Comparison of ENCODE assay signal across 8 cellular contexts in the genomic region with DNA sequence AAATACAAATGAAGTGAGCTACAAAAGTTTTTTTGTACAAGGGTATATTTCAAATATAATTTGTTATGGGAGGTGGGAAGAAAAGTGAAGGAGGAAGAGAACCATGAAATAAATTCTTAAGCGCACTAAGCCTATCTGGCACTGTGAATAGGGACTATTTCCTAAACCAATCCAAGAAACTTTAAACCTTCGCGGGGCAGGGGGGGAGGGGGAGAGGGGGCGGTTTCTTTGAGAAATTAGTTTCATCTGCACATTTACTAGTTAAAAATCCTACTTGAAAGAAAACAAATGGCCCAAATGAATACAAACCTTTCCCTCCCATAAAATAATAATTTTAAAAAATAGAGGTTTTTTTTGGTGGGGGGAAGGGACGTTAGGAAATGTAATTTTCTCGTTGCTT. TPM values are rescaled to one million over a fixed set of nuclear protein-coding genes. Genes with fewer than 3 reads are reported as not detected.
A peak's percentile ranks its signal among the peaks of the same experiment; 100 is the strongest.
DNase-seq lines count a peak whose midpoint lies in the region; ATAC-seq and TF ChIP-seq lines count a peak whose summit lies in the region.

No MANE protein-coding gene starts in this region.

- no peaks in the 10 kb centered on the region for H3K9me3 Mint-ChIP-seq in activated CD4-positive, alpha-beta T cell treated with anti-CD3 and anti-CD28 coated beads, Interleukin-2, amount 10 ng/mL, durations not matched to agents 24 days and 14 days

- H3K4me1 Mint-ChIP-seq in activated CD4-positive, alpha-beta T cell treated with anti-CD3 and anti-CD28 coated beads, Interleukin-2, amount 10 ng/mL, durations not matched to agents 24 days and 14 days = peaks cover 19% of the 10 kb centered on the region

- peak overlapping the region; percentile 92 for H3K27ac Mint-ChIP-seq in activated CD4-positive, alpha-beta T cell treated with anti-CD3 and anti-CD28 coated beads, Interleukin-2, amount 10 ng/mL, durations not matched to agents 24 days and 14 days

- peaks cover 0 to 15% of the 10 kb centered on the region in 2 donors for H3K4me1 ChIP-seq in right atrium auricular region
- H3K4me1 ChIP-seq in skeletal muscle tissue (ENCODE audit: control insufficient read depth in 3 of 3, insufficient read depth in 3 of 3, low read length in 3 of 3) = peaks cover 0 to 6% (median 0%) of the 10 kb centered on the region in 3 donors

- H3K9ac ChIP-seq in skeletal muscle tissue (ENCODE audit: low read depth in 1 of 3, low read length in 3 of 3) = peak overlapping the region; percentile 76 to 87 (median 82)

- ATAC-seq in GM18907 (IDR thresholded peaks at IDR 0.05; ENCODE audit: unreplicated experiment) = no peak

- H3K36me3 Mint-ChIP-seq in activated CD4-positive, alpha-beta T cell treated with anti-CD3 and anti-CD28 coated beads, Interleukin-2, amount 10 ng/mL, durations not matched to agents 24 days and 14 days (ENCODE audit: low read depth) = peaks cover 17% of the 10 kb centered on the region

- H3K4me3 Mint-ChIP-seq in activated CD4-positive, alpha-beta T cell treated with anti-CD3 and anti-CD28 coated beads, Interleukin-2, amount 10 ng/mL, durations not matched to agents 24 days and 14 days = peak overlapping the region; percentile 90

- H3K27me3 ChIP-seq in right atrium auricular region = no peaks in the 10 kb centered on the region
- no peaks in the 10 kb centered on the region for H3K27me3 ChIP-seq in skeletal muscle tissue (ENCODE audit: control insufficient read depth in 3 of 3, insufficient read depth in 3 of 3, low read length in 3 of 3)

- intact Hi-C loops in activated CD4-positive, alpha-beta T cell treated with anti-CD3 and anti-CD28 coated beads, Interleukin-2, amount 10 ng/mL, durations not matched to agents 24 days and 14 days (cut with micrococcal nuclease) = loop anchor here (2.0 to 5.0 kb wide), 4 partner anchors 68 to 226 kb away; a partner anchor contains a TSS

- DNase-seq in activated CD4-positive, alpha-beta T cell treated with anti-CD3 and anti-CD28 coated beads, Interleukin-2, amount 10 ng/mL, durations not matched to agents 24 days and 14 days = no peak
- no peak for DNase-seq in activated CD4-positive, alpha-beta T cell treated with anti-CD3 and anti-CD28 coated beads, Interleukin-2, amount 50 U/mL, for 48 hours
- no peak for DNase-seq in right atrium auricular region (ENCODE audit: low spot score)
- DNase-seq in stimulated activated CD4-positive, alpha-beta T cell treated with anti-CD3 and anti-CD28 coated beads, Interleukin-4, amount 100 ng/mL, for 24 hours = no peak
- DNase-seq in stimulated activated CD4-positive, alpha-beta T cell treated with anti-CD3 and anti-CD28 coated beads, Interleukin-1b, Interleukin-23, amount 100 ng/mL, for 48 hours = no peak

- peaks cover 11% of the 10 kb centered on the region for H3K27me3 Mint-ChIP-seq in activated CD4-positive, alpha-beta T cell treated with anti-CD3 and anti-CD28 coated beads, Interleukin-2, amount 10 ng/mL, durations not matched to agents 24 days and 14 days

- peak overlapping the region; percentile 66 for H3K27ac ChIP-seq in VCaP
- peak overlapping the region; percentile 59 to 61 for H3K27ac ChIP-seq in right atrium auricular region
- peak overlapping the region; percentile 68 for H3K27ac ChIP-seq in skeletal muscle tissue (ENCODE audit: low read depth, low read length)

- TF ChIP-seq CTCF in VCaP (conservative IDR thresholded peaks at IDR 0.05) = no peak
- no peak for TF ChIP-seq CTCF in right atrium auricular region (IDR thresholded peaks at IDR 0.05)

- H3K9me3 ChIP-seq in right atrium auricular region (no peaks in the 10 kb centered on the region), skeletal muscle tissue (ENCODE audit: control insufficient read depth in 3 of 3, low read length in 3 of 3) (no peaks in the 10 kb centered on the region)

- H3K36me3 ChIP-seq in right atrium auricular region = peaks cover 11% of the 10 kb centered on the region
- peaks cover 4 to 21% (median 20%) of the 10 kb centered on the region in 3 donors for H3K36me3 ChIP-seq in skeletal muscle tissue (ENCODE audit: control insufficient read depth in 3 of 3, insufficient read depth in 3 of 3, low read length in 3 of 3)

- H3K4me3 ChIP-seq in right atrium auricular region = peak overlapping the region; percentile 69 to 74
- peak overlapping the region; percentile 86 to 92 (median 86) for H3K4me3 ChIP-seq in skeletal muscle tissue (ENCODE audit: low read length in 3 of 3)

RNA-seq across cellular contexts. Expression of a gene that starts 0.4 kb away (rescaled TPM):
- 19.6 and 19.8 TPM in 2 replicates for total RNA-seq in activated CD4-positive, alpha-beta T cell treated with anti-CD3 and anti-CD28 coated beads, Interleukin-2, amount 10 ng/mL, durations not matched to agents 24 days and 14 days
- 10 to 100 TPM; 11.3 to 12.7 TPM for total RNA-seq in right atrium auricular region
- total RNA-seq in skeletal muscle tissue = 22.4 TPM

RNA-seq across cellular contexts. Expression of a gene that starts 24.1 kb away (rescaled TPM):
- not detected in 2 replicates for total RNA-seq in activated CD4-positive, alpha-beta T cell treated with anti-CD3 and anti-CD28 coated beads, Interleukin-2, amount 10 ng/mL, durations not matched to agents 24 days and 14 days
- total RNA-seq in right atrium auricular region (under 1 TPM in 1 of 2 donors, not detected in 1; 0.31 TPM), skeletal muscle tissue (not detected)
